ENCODE assay signal across 1 cellular context in the genomic region with DNA sequence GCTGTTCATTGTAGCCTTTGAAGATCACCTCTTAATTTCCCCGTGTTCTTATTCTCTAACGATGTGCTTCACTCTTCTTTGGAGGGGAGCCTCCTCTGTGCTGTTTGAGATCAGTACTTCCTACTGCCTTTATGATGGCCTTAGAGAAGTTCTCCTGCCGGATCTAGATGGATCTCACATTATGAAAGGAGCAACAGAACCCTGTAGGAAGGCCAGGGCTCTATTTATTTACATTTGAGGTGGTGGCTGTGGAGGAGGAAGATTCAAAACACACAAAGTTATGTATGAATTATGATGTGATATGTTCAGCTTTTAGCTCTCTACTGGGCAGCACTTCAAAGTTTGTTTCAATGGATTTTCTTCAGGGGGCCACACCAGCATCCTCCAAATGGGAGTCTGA.
TF ChIP-seq lines count a peak whose summit lies in the region.

No MANE protein-coding gene starts in this region.

TF ChIP-seq in HepG2, 621 proteins besides CTCF, POLR2A, EP300 and RAD21 (continued from another document):
- TF ChIP-seq NPAS2 (CRISPR knock-in tag; IDR thresholded peaks at IDR 0.05; ENCODE audit: borderline replicate concordance) = no peak
- no peak for TF ChIP-seq ASH2L (IDR thresholded peaks at IDR 0.05; ENCODE audit: insufficient read length, low read depth, low read length)
- no peak for TF ChIP-seq MXD4 (CRISPR knock-in tag; IDR thresholded peaks at IDR 0.05)
- no peak for TF ChIP-seq ZZZ3 (CRISPR knock-in tag; IDR thresholded peaks at IDR 0.05; ENCODE audit: borderline replicate concordance)
